ENCODE assay signal across 8 cellular contexts in the genomic region with DNA sequence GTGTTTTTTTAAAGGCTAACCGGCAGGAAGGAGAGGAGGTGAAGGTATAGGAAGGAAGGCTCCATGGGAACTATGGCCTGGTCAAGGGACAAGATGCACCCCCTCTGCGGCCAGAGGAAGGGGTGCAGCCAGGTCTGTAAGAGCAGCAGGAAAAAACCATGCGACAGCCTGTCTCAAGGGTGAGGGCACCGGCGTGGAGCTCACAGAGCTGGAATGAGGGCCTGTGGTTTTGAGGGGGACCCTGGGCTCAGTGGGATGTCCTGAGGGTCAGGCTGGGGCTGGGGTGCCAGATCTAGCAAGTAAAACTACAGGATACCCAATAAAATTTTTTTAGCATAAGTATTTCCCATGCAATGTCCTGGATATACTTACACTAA. TPM values are rescaled to one million over a fixed set of nuclear protein-coding genes. Genes with fewer than 3 reads are reported as not detected.
DNase-seq lines count a peak whose midpoint lies in the region; ATAC-seq and TF ChIP-seq lines count a peak whose summit lies in the region.

No MANE protein-coding gene starts in this region.

- peak overlapping the region; percentile 60 for H3K4me3 Mint-ChIP-seq in WTC11

- H3K9me3 ChIP-seq in GM23248 (ENCODE audit: low read depth) (no peaks in the 10 kb centered on the region), gastroesophageal sphincter (no peaks in the 10 kb centered on the region), skeletal muscle satellite cell (replicated peaks; ENCODE audit: low read length) (no peaks in the 10 kb centered on the region)

- H3K36me3 ChIP-seq in GM23248 (ENCODE audit: low read depth) (no peaks in the 10 kb centered on the region), gastroesophageal sphincter (peaks cover 0 to 33% of the 10 kb centered on the region in 2 donors), skeletal muscle satellite cell (ENCODE audit: insufficient read depth, low read length) (peaks cover 18% of the 10 kb centered on the region)

- peak overlapping the region; percentile 86 for H3K9ac ChIP-seq in GM23248
- H3K9ac ChIP-seq in skeletal muscle satellite cell (ENCODE audit: low read depth, low read length), result peak overlapping the region; percentile 97

- H3K4me2 ChIP-seq in GM23248 (ENCODE audit: unreplicated experiment) (peak overlapping the region; percentile 72), skeletal muscle satellite cell (ENCODE audit: low read length) (peak overlapping the region; percentile 97)

- in situ Hi-C loops in GM23248 (cut with MboI) (no loop called here), ACHN (cut with HindIII; ENCODE audit: low pct_ligation_motif_present, low pct_unique_long_range_greater_than_20kb, low sequenced_read_pairs) (no loop called here)

- peaks cover 14% of the 10 kb centered on the region for H3K36me3 Mint-ChIP-seq in WTC11

- H3K4me3 ChIP-seq in GM23248, result peak overlapping the region; percentile 83
- peak overlapping the region; percentile 78 to 87 for H3K4me3 ChIP-seq in gastroesophageal sphincter
- peak overlapping the region; percentile 95 for H3K4me3 ChIP-seq in skeletal muscle satellite cell (ENCODE audit: low read length)

- peaks cover 16% of the 10 kb centered on the region for H3K79me2 ChIP-seq in GM23248 (ENCODE audit: insufficient read depth)

- peaks cover 11% of the 10 kb centered on the region for H3K4me1 Mint-ChIP-seq in WTC11

- no peaks in the 10 kb centered on the region for H3K9me2 ChIP-seq in GM23248 (ENCODE audit: insufficient read depth)

- TF ChIP-seq EP300 in gastroesophageal sphincter (IDR thresholded peaks at IDR 0.05), result no peak

- TF ChIP-seq CTCF in WTC11 (IDR thresholded peaks at IDR 0.05) (no peak), gastroesophageal sphincter (IDR thresholded peaks at IDR 0.05) (no peak)

- no peaks in the 10 kb centered on the region for H3K9me3 Mint-ChIP-seq in WTC11

- no peaks in the 10 kb centered on the region for H3K27me3 ChIP-seq in GM23248 (replicated peaks; ENCODE audit: insufficient read depth)
- no peaks in the 10 kb centered on the region for H3K27me3 ChIP-seq in gastroesophageal sphincter
- H3K27me3 ChIP-seq in skeletal muscle satellite cell (ENCODE audit: control insufficient read depth, insufficient read depth, low read length), result peaks cover 4% of the 10 kb centered on the region

- peak overlapping the region; percentile 93 for H2AFZ ChIP-seq in GM23248

- WGBS in GM23248 (ENCODE audit: low coverage in 1 of 2, low lambda C conversion rate in 2 of 2, missing lambda C conversion rate in 2 of 2), 2 experiments, result 39 to 41% methylated on average over 5 of the region's 5 CpGs
- 27 to 55% methylated on average over 3 to 4 of the region's 5 CpGs for WGBS in gastroesophageal sphincter (ENCODE audit: low coverage in 1 of 2), 2 donors

- CTCF ChIA-PET in WTC11 (lab: Charles Lee), result interaction anchor here (1.0 to 2.7 kb wide), 2 partner anchors 10 to 223 kb away, joined by 4 to 13 read pairs; a partner anchor contains a TSS

- peak; percentile 4; the same call in 1 of the 2 replicates for ATAC-seq in WTC11
- no peak for ATAC-seq in gastroesophageal sphincter

- H3K4me1 ChIP-seq in GM23248 (ENCODE audit: insufficient read depth) (peaks cover 3% of the 10 kb centered on the region; the same call in 1 of the 2 replicates), gastroesophageal sphincter (peaks cover 0 to 27% (median 14%) of the 10 kb centered on the region in 3 donors), skeletal muscle satellite cell (ENCODE audit: control insufficient read depth, insufficient read depth, low read length) (peaks cover 18% of the 10 kb centered on the region)

- H3K27ac ChIP-seq in GM23248 (peak overlapping the region; percentile 69; the same call in 1 of the 2 replicates), gastroesophageal sphincter (peak overlapping the region; percentile 94 to 100 (median 98))

- no peaks in the 10 kb centered on the region for H3F3A ChIP-seq in GM23248 (ENCODE audit: insufficient read depth)

- H4K20me1 ChIP-seq in GM23248 (ENCODE audit: insufficient read depth), result no peaks in the 10 kb centered on the region

- no peak overlapping the region for H3K27ac Mint-ChIP-seq in WTC11

- peaks cover 30% of the 10 kb centered on the region for H3K27me3 Mint-ChIP-seq in WTC11 (ENCODE audit: low read depth)

- TF ChIP-seq POLR2A in gastroesophageal sphincter (IDR thresholded peaks at IDR 0.05), result no peak

- POLR2A ChIA-PET in WTC11 (lab: Charles Lee), result interaction anchor here (0.6 to 1.5 kb wide), 3 partner anchors 10 to 49 kb away, joined by 3 to 4 read pairs (median 3); a partner anchor contains a TSS

- DNase-seq in GM23248 (no peak), WTC11 (ENCODE audit: low spot score) (no peak), GOT3 (lab: John Stamatoyannopoulos, UW) (no peak), ACHN (no peak), AG20443 (ENCODE audit: low spot score) (no peak), NCI-H526 treated with DMSO at 0.1 percent for 48 hours (lab: John Stamatoyannopoulos, UW) (no peak)

TF ChIP-seq in WTC11, 78 proteins besides CTCF, POLR2A, EP300 and RAD21:
- TF ChIP-seq TP53 (CRISPR knock-in tag; IDR thresholded peaks at IDR 0.05), result 0 out of 2 replicates have a peak, but pooled peaks have one; percentile 14
- TF ChIP-seq, protein P1, sequence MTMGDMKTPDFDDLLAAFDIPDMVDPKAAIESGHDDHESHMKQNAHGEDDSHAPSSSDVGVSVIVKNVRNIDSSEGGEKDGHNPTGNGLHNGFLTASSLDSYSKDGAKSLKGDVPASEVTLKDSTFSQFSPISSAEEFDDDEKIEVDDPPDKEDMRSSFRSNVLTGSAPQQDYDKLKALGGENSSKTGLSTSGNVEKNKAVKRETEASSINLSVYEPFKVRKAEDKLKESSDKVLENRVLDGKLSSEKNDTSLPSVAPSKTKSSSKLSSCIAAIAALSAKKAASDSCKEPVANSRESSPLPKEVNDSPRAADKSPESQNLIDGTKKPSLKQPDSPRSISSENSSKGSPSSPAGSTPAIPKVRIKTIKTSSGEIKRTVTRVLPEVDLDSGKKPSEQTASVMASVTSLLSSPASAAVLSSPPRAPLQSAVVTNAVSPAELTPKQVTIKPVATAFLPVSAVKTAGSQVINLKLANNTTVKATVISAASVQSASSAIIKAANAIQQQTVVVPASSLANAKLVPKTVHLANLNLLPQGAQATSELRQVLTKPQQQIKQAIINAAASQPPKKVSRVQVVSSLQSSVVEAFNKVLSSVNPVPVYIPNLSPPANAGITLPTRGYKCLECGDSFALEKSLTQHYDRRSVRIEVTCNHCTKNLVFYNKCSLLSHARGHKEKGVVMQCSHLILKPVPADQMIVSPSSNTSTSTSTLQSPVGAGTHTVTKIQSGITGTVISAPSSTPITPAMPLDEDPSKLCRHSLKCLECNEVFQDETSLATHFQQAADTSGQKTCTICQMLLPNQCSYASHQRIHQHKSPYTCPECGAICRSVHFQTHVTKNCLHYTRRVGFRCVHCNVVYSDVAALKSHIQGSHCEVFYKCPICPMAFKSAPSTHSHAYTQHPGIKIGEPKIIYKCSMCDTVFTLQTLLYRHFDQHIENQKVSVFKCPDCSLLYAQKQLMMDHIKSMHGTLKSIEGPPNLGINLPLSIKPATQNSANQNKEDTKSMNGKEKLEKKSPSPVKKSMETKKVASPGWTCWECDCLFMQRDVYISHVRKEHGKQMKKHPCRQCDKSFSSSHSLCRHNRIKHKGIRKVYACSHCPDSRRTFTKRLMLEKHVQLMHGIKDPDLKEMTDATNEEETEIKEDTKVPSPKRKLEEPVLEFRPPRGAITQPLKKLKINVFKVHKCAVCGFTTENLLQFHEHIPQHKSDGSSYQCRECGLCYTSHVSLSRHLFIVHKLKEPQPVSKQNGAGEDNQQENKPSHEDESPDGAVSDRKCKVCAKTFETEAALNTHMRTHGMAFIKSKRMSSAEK (CRISPR knock-in tag; IDR thresholded peaks at IDR 0.05; ENCODE audit: borderline replicate concordance), result no peak

RNA-seq across cellular contexts. Expression of a gene that starts 0.5 kb away (rescaled TPM):
- 58.6 and 62.9 TPM in 2 replicates for total RNA-seq in GM23248 (2014; rRNA removed; shearing (Covaris generic))
- 46.5 and 54.6 TPM in 2 replicates for polyA plus RNA-seq in GM23248 (2016; fragmentation: Nextera tagmentation; extraction: Ambion mirVana)
- total RNA-seq in WTC11 (2021) (71.6 to 76.1 TPM (median 75.9 TPM) in 3 replicates), gastroesophageal sphincter (10 to 100 TPM; 29.0 to 50.8 (median 34.1) TPM)
- 25.1 and 26.9 TPM in 2 replicates for total RNA-seq in skeletal muscle satellite cell (2012; rRNA removed)

RNA-seq across cellular contexts. Expression of a gene that starts 5.9 kb away (rescaled TPM):
- total RNA-seq in GM23248 (2014; rRNA removed; shearing (Covaris generic)), result 2.1 and 2.9 TPM in 2 replicates
- 0.22 and 0.56 TPM in 2 replicates for polyA plus RNA-seq in GM23248 (2016; fragmentation: Nextera tagmentation; extraction: Ambion mirVana)
- 12.5 to 15.2 TPM (median 13.6 TPM) in 3 replicates for total RNA-seq in WTC11 (2021)
- 10 to 100 TPM in 1 of 4 donors, 1 to 10 TPM in 2, under 1 TPM in 1; 0.72 to 10.3 (median 3.5) TPM for total RNA-seq in gastroesophageal sphincter
- 0.22 and 0.76 TPM in 2 replicates for total RNA-seq in skeletal muscle satellite cell (2012; rRNA removed)

RNA-seq across cellular contexts. Expression of a gene that starts 8.3 kb away (rescaled TPM):
- under 0.01 TPM in 1 of 2 replicates, not detected in the other for total RNA-seq in GM23248 (2014; rRNA removed; shearing (Covaris generic))
- not detected in 2 replicates for polyA plus RNA-seq in GM23248 (2016; fragmentation: Nextera tagmentation; extraction: Ambion mirVana)
- total RNA-seq in WTC11 (2021), result 9.4 to 15.7 TPM (median 11.3 TPM) in 3 replicates
- under 1 TPM in 2 of 4 donors, not detected in 2; 0.27 to 0.35 TPM for total RNA-seq in gastroesophageal sphincter
- total RNA-seq in skeletal muscle satellite cell (2012; rRNA removed), result under 0.01 and 0.22 TPM in 2 replicates

RNA-seq across cellular contexts. Expression of a gene that starts 9.9 kb away (rescaled TPM):
- total RNA-seq in GM23248 (2014; rRNA removed; shearing (Covaris generic)), result 21.4 and 25.5 TPM in 2 replicates
- 10.1 TPM in 2 replicates for polyA plus RNA-seq in GM23248 (2016; fragmentation: Nextera tagmentation; extraction: Ambion mirVana)
- 38.4 to 40.1 TPM (median 39.5 TPM) in 3 replicates for total RNA-seq in WTC11 (2021)
- 10 to 100 TPM in 2 of 4 donors, 1 to 10 TPM in 2; 7.6 to 17.3 (median 12.5) TPM for total RNA-seq in gastroesophageal sphincter
- 9.4 and 23.2 TPM in 2 replicates for total RNA-seq in skeletal muscle satellite cell (2012; rRNA removed)

RNA-seq across cellular contexts. Expression of a gene that starts 18.7 kb away (rescaled TPM):
- total RNA-seq in GM23248 (2014; rRNA removed; shearing (Covaris generic)), result 32.7 and 41.5 TPM in 2 replicates
- polyA plus RNA-seq in GM23248 (2016; fragmentation: Nextera tagmentation; extraction: Ambion mirVana), result 13.5 and 15.5 TPM in 2 replicates
- total RNA-seq in WTC11 (2021) (27.2 to 34.4 TPM (median 27.8 TPM) in 3 replicates), gastroesophageal sphincter (10 to 100 TPM; 23.1 to 35.2 (median 28.8) TPM)
- 36.0 and 36.7 TPM in 2 replicates for total RNA-seq in skeletal muscle satellite cell (2012; rRNA removed)
